In the genomic region with DNA sequence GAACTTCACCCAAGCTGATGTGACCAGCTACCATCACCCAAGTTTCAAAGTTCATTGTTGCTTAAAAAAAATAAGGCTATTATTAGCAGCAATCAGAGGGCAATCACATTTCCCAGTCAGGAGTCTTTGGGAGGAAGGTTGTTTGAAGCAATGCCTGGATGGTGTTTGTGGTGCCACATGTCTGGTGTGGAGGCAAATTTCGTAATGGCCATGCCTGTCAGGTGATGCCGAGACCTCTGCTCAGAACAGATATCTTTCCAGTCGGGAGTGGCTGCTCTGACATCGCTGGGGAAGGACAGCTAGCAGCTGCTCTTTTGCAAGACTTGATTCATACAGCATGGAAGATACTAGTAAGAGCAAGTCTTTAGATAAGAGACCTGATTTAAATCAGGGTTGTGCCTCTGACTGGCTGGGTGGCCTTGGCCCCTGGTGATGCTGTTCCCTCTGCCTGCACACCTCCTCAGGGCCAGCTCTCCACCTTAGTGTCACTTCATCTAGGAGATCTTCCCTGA, we compare ENCODE assay signal across 12 cellular contexts.
DNase-seq lines count a peak whose midpoint lies in the region; ATAC-seq, FAIRE-seq and TF ChIP-seq lines count a peak whose summit lies in the region.
"Had no signal": no experiment of that assay in that cellular context is flagged by ENCODE, and none has a peak within 500 bp of the region (broad histone marks: within the 10 kb centered on the region; RNA-seq: fewer than 3 reads in every experiment).

No MANE protein-coding gene starts in this region.

- DNase-seq in HuH-7 (ENCODE audit: low spot score), result peak; percentile 29
- DNase-seq in erythroblast (lab: John Stamatoyannopoulos, UW), result peak; percentile 15 to 16
- DNase-seq in left lung, result peak in 1 of 2 donors; percentile 56
- peak; percentile 97 for DNase-seq in small intestine
- DNase-seq in LoVo (ENCODE audit: low spot score), result no peak
- no peak for DNase-seq in SIG-M5 treated with dmso at 0.1 percent for 504 hours (lab: John Stamatoyannopoulos, UW; ENCODE audit: unreplicated experiment)
- no peak for DNase-seq in NCI-H187 (lab: John Stamatoyannopoulos, UW)
- DNase-seq: effector CD4-positive, alpha-beta T cell; mesendoderm; stimulated activated naive CD8-positive, alpha-beta T cell treated with anti-CD3 and anti-CD28 coated beads, Interleukin-15, amount 100 ng/mL, for 72 hours had no signal

- 22 to 48% (median 29%) methylated on average over 4 of the region's 4 CpGs for WGBS in small intestine, 3 donors

- FAIRE-seq in small intestine (lab: Jason Lieb, UNC), result no peak

- no peak for TF ChIP-seq CTCF in left lung (IDR thresholded peaks at IDR 0.05)

- H3K9me3 ChIP-seq in left lung (no peaks in the 10 kb centered on the region), small intestine (ENCODE audit: control insufficient read depth, low read depth) (no peaks in the 10 kb centered on the region)

- no peaks in the 10 kb centered on the region for H3K27me3 ChIP-seq in left lung
- H3K27me3 ChIP-seq in small intestine (ENCODE audit: control insufficient read depth in 2 of 2, insufficient read depth in 2 of 2, low read length in 2 of 2), result no peaks in the 10 kb centered on the region

- intact Hi-C loops in left lung (cut with DNase I), result no loop called here

- H3K36me3 ChIP-seq in left lung, result no peaks in the 10 kb centered on the region
- no peaks in the 10 kb centered on the region for H3K36me3 ChIP-seq in small intestine (ENCODE audit: control insufficient read depth in 2 of 2, insufficient read depth in 2 of 2, low read length in 2 of 2)

- H3K4me1 ChIP-seq in left lung (peaks cover 4 to 10% of the 10 kb centered on the region in 2 donors), small intestine (ENCODE audit: control insufficient read depth in 2 of 2, insufficient read depth in 1 of 2, low read depth in 1 of 2, low read length in 1 of 2) (peaks cover 10% of the 10 kb centered on the region in 2 donors)

- ATAC-seq in left lung (peak; percentile 33), HG03045 (IDR thresholded peaks at IDR 0.05; ENCODE audit: unreplicated experiment) (no peak)
- ATAC-seq: CD8-positive, alpha-beta T cell; stimulated activated naive CD8-positive, alpha-beta T cell treated with anti-CD3 and anti-CD28 coated beads, Interleukin-15, amount 100 ng/mL, for 72 hours had no signal

- H3K4me3 ChIP-seq in left lung, result no peak overlapping the region
- H3K4me3 ChIP-seq in small intestine (ENCODE audit: low read depth in 1 of 2, low read length in 2 of 2), result no peak overlapping the region

- no peak for TF ChIP-seq POLR2A in erythroblast (IDR thresholded peaks at IDR 0.05; ENCODE audit: low read length)

- H3K27ac ChIP-seq in left lung, result no peak overlapping the region
- H3K27ac ChIP-seq in small intestine (ENCODE audit: low read depth in 1 of 2, low read length in 1 of 2), result peak overlapping the region; percentile 32 to 61

Comparison
In these comparisons a context has a peak if more than half of its experiments do, and no peak if none do; other contexts are left out.
1. DNase-seq: peak in HuH-7 (single experiment), erythroblast (2 of 2) and small intestine (single experiment); none in LoVo (single experiment), SIG-M5 treated with dmso at 0.1 percent for 504 hours (single experiment) and NCI-H187 (0 of 2).
2. H3K27ac ChIP-seq: peak in small intestine (2 of 2); none in left lung (0 of 2).